6 cellular contexts compared by ENCODE assay signal in the genomic region with DNA sequence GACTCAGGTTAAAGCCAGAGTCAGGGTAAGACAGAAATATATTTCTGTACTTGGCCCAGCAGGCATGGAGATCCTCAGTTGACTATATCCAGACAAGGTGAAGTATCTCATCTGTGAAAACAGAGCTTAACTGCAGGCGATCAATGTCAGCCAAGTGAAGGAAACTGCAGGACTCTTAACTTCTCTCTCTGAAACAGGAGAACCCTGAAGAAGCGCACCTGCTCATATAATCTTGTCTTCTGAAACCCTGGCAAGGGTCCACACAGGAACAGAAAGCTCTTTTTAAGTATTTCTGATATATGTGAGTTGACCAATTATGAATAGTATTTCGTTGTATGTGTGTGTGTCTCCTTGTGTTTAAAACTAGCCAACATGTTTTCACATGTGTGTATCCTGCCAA.
"Had no signal": no experiment of that assay in that cellular context is flagged by ENCODE, and none has a peak within 500 bp of the region (broad histone marks: within the 10 kb centered on the region; RNA-seq: fewer than 3 reads in every experiment).

No MANE protein-coding gene starts in this region.

- ATAC-seq: GM23338, HCT116, K562 had no signal

- H3K4me3 ChIP-seq: GM23338, K562 had no signal

- DNase-seq: H9, HFFc6, IMR-90 had no signal

- H3K4me2 ChIP-seq: GM23338 had no signal

- H2AFZ ChIP-seq: GM23338 had no signal
